ENCODE assay signal across 11 cellular contexts in the genomic region with DNA sequence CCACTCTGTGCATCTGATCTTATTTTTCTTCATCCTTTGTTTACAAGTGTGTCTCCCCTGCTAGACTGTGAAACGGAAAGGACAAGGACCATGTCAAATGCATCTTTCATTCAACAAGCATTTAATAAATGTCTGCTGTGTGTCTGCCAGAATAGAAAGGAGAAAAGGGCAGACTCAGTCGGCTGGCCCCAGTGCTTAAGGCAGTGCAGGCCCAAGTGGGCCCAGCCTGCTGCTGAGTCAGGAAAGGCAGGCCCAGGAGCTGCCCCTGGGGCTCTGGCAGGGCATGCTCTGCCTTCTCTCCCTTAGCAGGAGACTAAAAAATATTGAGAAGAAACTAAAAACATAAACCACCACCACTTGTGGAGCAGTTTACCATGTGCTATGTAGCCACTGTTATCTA. TPM values are rescaled to one million over a fixed set of nuclear protein-coding genes. Genes with fewer than 3 reads are reported as not detected.
A peak's percentile ranks its signal among the peaks of the same experiment; 100 is the strongest.
DNase-seq lines count a peak whose midpoint lies in the region; ATAC-seq and TF ChIP-seq lines count a peak whose summit lies in the region.
"Had no signal": no experiment of that assay in that cellular context is flagged by ENCODE, and none has a peak within 500 bp of the region (broad histone marks: within the 10 kb centered on the region; RNA-seq: fewer than 3 reads in every experiment).

No MANE protein-coding gene starts in this region.

- H3K14ac ChIP-seq in IMR-90 (replicated peaks; ENCODE audit: low read depth, low read length), result peak overlapping the region; percentile 98

- no peak overlapping the region for H3K4me3 ChIP-seq in IMR-90 (ENCODE audit: insufficient read depth, low read depth, low read length)
- H3K4me3 ChIP-seq in astrocyte of the spinal cord (ENCODE audit: low read depth, low read length), result no peak overlapping the region

- TF ChIP-seq RAD21 in IMR-90 (IDR thresholded peaks at IDR 0.05; ENCODE audit: low read length), result no peak

- peaks cover 38% of the 10 kb centered on the region for H3K4me1 ChIP-seq in IMR-90 (ENCODE audit: control insufficient read depth, insufficient read depth, low read length)

- H3K9ac ChIP-seq in IMR-90 (ENCODE audit: low read depth, low read length), result peak overlapping the region; percentile 47

- H3K9me3 ChIP-seq in IMR-90 (ENCODE audit: control insufficient read depth, insufficient read depth, low read length), result no peaks in the 10 kb centered on the region

- H4K8ac ChIP-seq in IMR-90 (ENCODE audit: low read depth in 2 of 2, low read length in 2 of 2), result peak overlapping the region; percentile 94

- POLR2A ChIA-PET in IMR-90 (lab: Charles Lee; ENCODE audit: unreplicated experiment), result no interaction called here

- peak overlapping the region; percentile 87 for H2AK9ac ChIP-seq in IMR-90 (replicated peaks; ENCODE audit: low read depth, low read length, poor library complexity)

- peak; percentile 53 for DNase-seq in IMR-90
- peak; percentile 15 for DNase-seq in astrocyte of the spinal cord (ENCODE audit: low read depth, low spot score)
- no peak for DNase-seq in left cardiac atrium
- DNase-seq in stimulated activated naive B cell treated with anti-CD40 and anti-IgM and Interleukin-4, amounts not matched to agents 10 μg/mL and 1 μg/mL and 100 μg/mL, for 72 hours, result no peak
- no peak for DNase-seq in epidermal melanocyte (ENCODE audit: insufficient read length, low spot score)
- DNase-seq in NCI-H2196 (lab: John Stamatoyannopoulos, UW; ENCODE audit: unreplicated experiment), result no peak
- DNase-seq in stimulated activated CD4-positive, alpha-beta T cell treated with anti-CD3 and anti-CD28 coated beads, Interleukin-15, amount 100 ng/mL, for 24 hours, result no peak
- DNase-seq: activated naive CD4-positive, alpha-beta T cell treated with anti-CD3 and anti-CD28 coated beads, Interleukin-2, amount 10 ng/mL, durations not matched to agents 7 days and 5 days; NCI-H1048; NCI-H524 treated with DMSO at 0.1 percent for 48 hours; SHP77 had no signal

- peak overlapping the region; percentile 99 for H2AK5ac ChIP-seq in IMR-90 (ENCODE audit: low read depth, low read length)

- peaks cover 34% of the 10 kb centered on the region for H3K9me1 ChIP-seq in IMR-90 (ENCODE audit: insufficient read depth, low read length)

- no peak overlapping the region for H3K4me3 Mint-ChIP-seq in stimulated activated naive B cell treated with anti-CD40 and anti-IgM and Interleukin-4, amounts not matched to agents 10 μg/mL and 1 μg/mL and 100 μg/mL, for 72 hours
- H3K4me3 Mint-ChIP-seq: activated naive CD4-positive, alpha-beta T cell treated with anti-CD3 and anti-CD28 coated beads, Interleukin-2, amount 10 ng/mL, durations not matched to agents 7 days and 5 days had no signal

- peak overlapping the region; percentile 6 for H3K27ac Mint-ChIP-seq in stimulated activated naive B cell treated with anti-CD40 and anti-IgM and Interleukin-4, amounts not matched to agents 10 μg/mL and 1 μg/mL and 100 μg/mL, for 72 hours
- H3K27ac Mint-ChIP-seq: activated naive CD4-positive, alpha-beta T cell treated with anti-CD3 and anti-CD28 coated beads, Interleukin-2, amount 10 ng/mL, durations not matched to agents 7 days and 5 days had no signal

- H3K4me2 ChIP-seq in IMR-90 (ENCODE audit: low read depth, low read length), result no peak overlapping the region

- no peaks in the 10 kb centered on the region for H3K27me3 ChIP-seq in IMR-90 (ENCODE audit: control insufficient read depth, insufficient read depth, low read length)

- in situ Hi-C loops in IMR-90 (cut with MboI; ENCODE audit: low sequenced_read_pairs), result no loop called here
- in situ Hi-C loops in astrocyte of the spinal cord (cut with HindIII; ENCODE audit: low sequenced_read_pairs), result no loop called here

- H2AFZ ChIP-seq in IMR-90 (replicated peaks; ENCODE audit: low read length, poor library complexity), result peak overlapping the region; percentile 66

- H3K36me3 Mint-ChIP-seq in stimulated activated naive B cell treated with anti-CD40 and anti-IgM and Interleukin-4, amounts not matched to agents 10 μg/mL and 1 μg/mL and 100 μg/mL, for 72 hours, result no peaks in the 10 kb centered on the region
- H3K36me3 Mint-ChIP-seq: activated naive CD4-positive, alpha-beta T cell treated with anti-CD3 and anti-CD28 coated beads, Interleukin-2, amount 10 ng/mL, durations not matched to agents 7 days and 5 days had no signal

- H3K27ac ChIP-seq in IMR-90 (ENCODE audit: insufficient read depth, low read length), result peak overlapping the region; percentile 93

- BruUV-seq in IMR-90 (replicated peaks; lab: Mats Ljungman, UMichigan), result no TSS peak

- dilution Hi-C loops in IMR-90 (cut with HindIII; ENCODE audit: low sequenced_read_pairs, unreplicated experiment), result no loop called here

- H3K36me3 ChIP-seq in IMR-90 (ENCODE audit: control insufficient read depth, insufficient read depth, low read length), result no peaks in the 10 kb centered on the region

- H4K91ac ChIP-seq in IMR-90 (ENCODE audit: insufficient read depth, low read depth, low read length), result peak overlapping the region; percentile 99

- CTCF ChIA-PET in IMR-90 (lab: Yijun Ruan, JAX), result interaction anchor here (0.7 to 1.0 kb wide), 2 partner anchors 42 to 742 kb away, joined by 3 read pairs; no protein-coding TSS in a partner anchor

- H3K4me1 Mint-ChIP-seq in stimulated activated naive B cell treated with anti-CD40 and anti-IgM and Interleukin-4, amounts not matched to agents 10 μg/mL and 1 μg/mL and 100 μg/mL, for 72 hours, result peaks cover 0 to 3% of the 10 kb centered on the region in 2 donors
- H3K4me1 Mint-ChIP-seq: activated naive CD4-positive, alpha-beta T cell treated with anti-CD3 and anti-CD28 coated beads, Interleukin-2, amount 10 ng/mL, durations not matched to agents 7 days and 5 days had no signal

- peak overlapping the region; percentile 98; the same call in 2 of the 3 replicates for H2BK15ac ChIP-seq in IMR-90 (ENCODE audit: low read depth, low read length)

- peak overlapping the region; percentile 100 for H2BK120ac ChIP-seq in IMR-90 (ENCODE audit: low read depth, low read length)

- peaks cover 5 to 14% of the 10 kb centered on the region in 2 donors for H3K27me3 Mint-ChIP-seq in stimulated activated naive B cell treated with anti-CD40 and anti-IgM and Interleukin-4, amounts not matched to agents 10 μg/mL and 1 μg/mL and 100 μg/mL, for 72 hours

- ATAC-seq in IMR-90 (ENCODE audit: low read depth) (peak; percentile 40), left cardiac atrium (peak; percentile 50 to 62)
- no peak for ATAC-seq in stimulated activated naive B cell treated with anti-CD40 and anti-IgM and Interleukin-4, amounts not matched to agents 10 μg/mL and 1 μg/mL and 100 μg/mL, for 72 hours (replicated peaks)

- H3K23ac ChIP-seq in IMR-90 (ENCODE audit: low read depth, low read length), result peak overlapping the region; percentile 99

- H2BK5ac ChIP-seq in IMR-90 (ENCODE audit: low read depth, low read length, poor library complexity, severe bottlenecking), result peak overlapping the region; percentile 96

- TF ChIP-seq CTCF in IMR-90 (conservative IDR thresholded peaks at IDR 0.05; ENCODE audit: low read depth, low read length) (no peak), astrocyte of the spinal cord (IDR thresholded peaks at IDR 0.05; ENCODE audit: low read depth, low read length) (no peak)

- peak overlapping the region; percentile 99 for H2BK20ac ChIP-seq in IMR-90 (ENCODE audit: low read depth, low read length)

- H3K9me3 Mint-ChIP-seq in stimulated activated naive B cell treated with anti-CD40 and anti-IgM and Interleukin-4, amounts not matched to agents 10 μg/mL and 1 μg/mL and 100 μg/mL, for 72 hours, result no peaks in the 10 kb centered on the region
- H3K9me3 Mint-ChIP-seq: activated naive CD4-positive, alpha-beta T cell treated with anti-CD3 and anti-CD28 coated beads, Interleukin-2, amount 10 ng/mL, durations not matched to agents 7 days and 5 days had no signal

- no peaks in the 10 kb centered on the region for H4K20me1 ChIP-seq in IMR-90 (ENCODE audit: insufficient read depth, low read length)

- no CpG with 5 or more reads among the region's 2 CpGs for WGBS in IMR-90 (ENCODE audit: extremely low coverage in 2 of 2, insufficient read length in 1 of 2), 2 experiments

- peak overlapping the region; percentile 99 for H3K4ac ChIP-seq in IMR-90 (ENCODE audit: low read depth, low read length)

- H4K5ac ChIP-seq in IMR-90 (ENCODE audit: low read depth, low read length), result peak overlapping the region; percentile 77

- H3K56ac ChIP-seq in IMR-90 (ENCODE audit: extremely low read depth, insufficient read depth, low read length), result peak overlapping the region; percentile 45; the same call in 1 of the 2 replicates

- intact Hi-C loops in IMR-90 (cut with micrococcal nuclease), result no loop called here
- intact Hi-C loops in left cardiac atrium (cut with DNase I), result no loop called here

- peaks cover 0 to 9% of the 10 kb centered on the region in 2 experiments; a peak in 2 of 4 replicates for H3K79me1 ChIP-seq in IMR-90 (ENCODE audit: low read depth in 1 of 2, low read length in 2 of 2)

- no peak for TF ChIP-seq POLR2A in IMR-90 (IDR thresholded peaks at IDR 0.05; ENCODE audit: low read depth, low read length)

- H3K18ac ChIP-seq in IMR-90 (ENCODE audit: low read depth, low read length), result peak overlapping the region; percentile 92

TF ChIP-seq in IMR-90, 13 proteins besides CTCF, POLR2A, EP300 and RAD21:
- TF ChIP-seq SMC3 (IDR thresholded peaks at IDR 0.05; ENCODE audit: low read depth, low read length) (no peak), MXI1 (IDR thresholded peaks at IDR 0.05; ENCODE audit: borderline replicate concordance, low read depth, low read length) (no peak), FOS (IDR thresholded peaks at IDR 0.05; ENCODE audit: low read depth, low read length) (no peak), MAFK (IDR thresholded peaks at IDR 0.05; ENCODE audit: low read depth, low read length) (peak; percentile 49)
- TF ChIP-seq, protein P1, sequence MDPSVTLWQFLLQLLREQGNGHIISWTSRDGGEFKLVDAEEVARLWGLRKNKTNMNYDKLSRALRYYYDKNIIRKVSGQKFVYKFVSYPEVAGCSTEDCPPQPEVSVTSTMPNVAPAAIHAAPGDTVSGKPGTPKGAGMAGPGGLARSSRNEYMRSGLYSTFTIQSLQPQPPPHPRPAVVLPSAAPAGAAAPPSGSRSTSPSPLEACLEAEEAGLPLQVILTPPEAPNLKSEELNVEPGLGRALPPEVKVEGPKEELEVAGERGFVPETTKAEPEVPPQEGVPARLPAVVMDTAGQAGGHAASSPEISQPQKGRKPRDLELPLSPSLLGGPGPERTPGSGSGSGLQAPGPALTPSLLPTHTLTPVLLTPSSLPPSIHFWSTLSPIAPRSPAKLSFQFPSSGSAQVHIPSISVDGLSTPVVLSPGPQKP (IDR thresholded peaks at IDR 0.05; ENCODE audit: borderline replicate concordance, low read depth, low read length), result no peak
TF ChIP-seq in IMR-90: peak in this region for 1.

RNA-seq across cellular contexts. Expression of a gene that starts 38.1 kb away (rescaled TPM):
- total RNA-seq in IMR-90 (2012; rRNA removed) (5.0 and 8.2 TPM in 2 replicates), left cardiac atrium (10 to 100 TPM; 14.1 to 19.8 TPM)
- polyA plus RNA-seq in IMR-90 (2012; rRNA removed), result 19.9 and 20.6 TPM in 2 replicates
- 10.7 and 13.6 TPM in 2 replicates for polyA plus RNA-seq in IMR-90 (2012; cell fraction: cytosol; rRNA removed)
- 59.8 and 70.3 TPM in 2 replicates for polyA plus RNA-seq in IMR-90 (2012; cell fraction: nucleus; rRNA removed; ENCODE audit: low replicate concordance)

Comparison
In these comparisons a context has a peak if more than half of its experiments do, and no peak if none do; other contexts are left out.
1. ATAC-seq: peak in IMR-90 (single experiment) and left cardiac atrium (2 of 2); none in stimulated activated naive B cell treated with anti-CD40 and anti-IgM and Interleukin-4, amounts not matched to agents 10 μg/mL and 1 μg/mL and 100 μg/mL, for 72 hours (0 of 2).
2. DNase-seq: peak in IMR-90 (single experiment) and astrocyte of the spinal cord (single experiment); none in left cardiac atrium (single experiment), stimulated activated naive B cell treated with anti-CD40 and anti-IgM and Interleukin-4, amounts not matched to agents 10 μg/mL and 1 μg/mL and 100 μg/mL, for 72 hours (single experiment), epidermal melanocyte (single experiment), NCI-H2196 (single experiment) and stimulated activated CD4-positive, alpha-beta T cell treated with anti-CD3 and anti-CD28 coated beads, Interleukin-15, amount 100 ng/mL, for 24 hours (single experiment).